Comparison of ENCODE assay signal across 17 cellular contexts in genomic region chr20:23244207-23244915, GRCh38.
A peak's percentile ranks its signal among the peaks of the same experiment; 100 is the strongest.
DNase-seq lines count a peak whose midpoint lies in the region; ATAC-seq and TF ChIP-seq lines count a peak whose summit lies in the region.
"Had no signal": no experiment of that assay in that cellular context is flagged by ENCODE, and none has a peak within 500 bp of the region (broad histone marks: within the 10 kb centered on the region; RNA-seq: fewer than 3 reads in every experiment).

No MANE protein-coding gene starts in this region.

- no peaks in the 10 kb centered on the region for H4K20me1 ChIP-seq in DND-41 (ENCODE audit: insufficient read depth, low read length)

- 0 out of 3 replicates have a peak, but pooled peaks have one; percentile 30 for ATAC-seq in DND-41 (ENCODE audit: insufficient read depth, low read depth)
- ATAC-seq in left lobe of liver = no peak
- no peak for ATAC-seq in GM21423 (IDR thresholded peaks at IDR 0.05; ENCODE audit: unreplicated experiment)
- ATAC-seq in HG03460 (IDR thresholded peaks at IDR 0.05; ENCODE audit: unreplicated experiment) = no peak
- no peak for ATAC-seq in GM18868 (IDR thresholded peaks at IDR 0.05; ENCODE audit: unreplicated experiment)
- ATAC-seq: natural killer cell had no signal

- no peaks in the 10 kb centered on the region for H3K27me3 ChIP-seq in DND-41 (ENCODE audit: insufficient read depth, low read length, poor library complexity)
- H3K27me3 ChIP-seq in suprapubic skin = no peaks in the 10 kb centered on the region
- H3K27me3 ChIP-seq: thyroid gland had no signal

- WGBS in suprapubic skin = 80% methylated on average over 27 of the region's 27 CpGs

- H3K4me3 ChIP-seq in DND-41 (ENCODE audit: low read depth in 1 of 2, low read length in 2 of 2) = no peak overlapping the region
- no peak overlapping the region for H3K4me3 ChIP-seq in suprapubic skin
- H3K4me3 ChIP-seq: thyroid gland had no signal

- no peaks in the 10 kb centered on the region for H3K9me3 ChIP-seq in DND-41 (ENCODE audit: insufficient read depth, low read length, severe bottlenecking)
- no peaks in the 10 kb centered on the region for H3K9me3 ChIP-seq in suprapubic skin
- H3K9me3 ChIP-seq: thyroid gland had no signal

- H3K4me1 ChIP-seq in DND-41 (ENCODE audit: insufficient read depth, low read length) (peaks cover 4% of the 10 kb centered on the region; the same call in 1 of the 2 replicates), suprapubic skin (peaks cover 7% of the 10 kb centered on the region)

- TF ChIP-seq POLR2A in suprapubic skin (IDR thresholded peaks at IDR 0.05) = no peak
- TF ChIP-seq POLR2A in erythroblast (IDR thresholded peaks at IDR 0.05; ENCODE audit: low read length) = no peak

- H3K9ac ChIP-seq in DND-41 (ENCODE audit: low read depth, low read length) = no peak overlapping the region

- no peak overlapping the region for H3K4me2 ChIP-seq in DND-41 (ENCODE audit: insufficient read depth, low read length)

- H2AFZ ChIP-seq in DND-41 (ENCODE audit: low read depth, low read length) = no peak overlapping the region

- H3K27ac ChIP-seq in DND-41 (ENCODE audit: low read length) (no peak overlapping the region), suprapubic skin (peak overlapping the region; percentile 38)
- H3K27ac ChIP-seq: C4-2B, thyroid gland had no signal

- TF ChIP-seq EP300 in suprapubic skin (IDR thresholded peaks at IDR 0.05) = no peak

- no peak for TF ChIP-seq CTCF in DND-41 (IDR thresholded peaks at IDR 0.05; ENCODE audit: borderline replicate concordance, extremely low read depth, low read length, poor library complexity, severe bottlenecking)
- no peak for TF ChIP-seq CTCF in suprapubic skin (IDR thresholded peaks at IDR 0.05)

- DNase-seq in DND-41 = peak; percentile 3
- DNase-seq in amniotic epithelial cell (ENCODE audit: low read depth) = peak; percentile 46
- peak; percentile 35 for DNase-seq in left lobe of liver (ENCODE audit: low spot score)
- peak in 1 of 2 donors; percentile 75 for DNase-seq in suprapubic skin (ENCODE audit: low spot score in 2 of 2)
- DNase-seq in erythroblast (lab: John Stamatoyannopoulos, UW) = no peak
- DNase-seq: activated T-cell treated with anti-CD3 and anti-CD28 coated beads, Interleukin-2, amount 50 U/mL, for 1 hour; DMS79 treated with DMSO at 0.1 percent for 48 hours; KBM-7; natural killer cell; SIG-M5; stimulated activated CD4-positive, alpha-beta T cell treated with anti-CD3 and anti-CD28 coated beads, Interleukin-1b, Interleukin-23, amount 100 ng/mL, for 48 hours; T-helper 9 cell; thyroid gland had no signal

- no peaks in the 10 kb centered on the region for H3K79me2 ChIP-seq in DND-41 (ENCODE audit: insufficient read depth, low read length)

- H3K36me3 ChIP-seq in DND-41 (ENCODE audit: insufficient read depth, low read length) (no peaks in the 10 kb centered on the region), suprapubic skin (no peaks in the 10 kb centered on the region)
- H3K36me3 ChIP-seq: thyroid gland had no signal

Comparison
In these comparisons a context has a peak if more than half of its experiments do, and no peak if none do; other contexts are left out.
1. DNase-seq: peak in DND-41 (single experiment), amniotic epithelial cell (single experiment) and left lobe of liver (single experiment); none in erythroblast (0 of 2).